25 cellular contexts compared by ENCODE assay signal in genomic region chr22:43425976-43426785, GRCh38. TPM values are rescaled to one million over a fixed set of nuclear protein-coding genes. Genes with fewer than 3 reads are reported as not detected.
DNase-seq lines count a peak whose midpoint lies in the region; ATAC-seq, FAIRE-seq and TF ChIP-seq lines count a peak whose summit lies in the region.
"Had no signal": no experiment of that assay in that cellular context is flagged by ENCODE, and none has a peak within 500 bp of the region (broad histone marks: within the 10 kb centered on the region; RNA-seq: fewer than 3 reads in every experiment).

No MANE protein-coding gene starts in this region.

- no peak for ATAC-seq in stimulated activated effector memory CD8-positive, alpha-beta T cell treated with anti-CD3 and anti-CD28 coated beads, Interleukin-12 subunit alpha, Interleukin-12 subunit beta, amount 100 ng/mL, for 72 hours
- ATAC-seq: Right ventricle myocardium inferior, SK-N-SH treated with all-trans-retinoic acid at 6 μM for 48 hours had no signal

- TF ChIP-seq CTCF in kidney (IDR thresholded peaks at IDR 0.05; ENCODE audit: borderline replicate concordance, extremely low read depth, insufficient read depth): no peak
- no peak for TF ChIP-seq CTCF in vagina (IDR thresholded peaks at IDR 0.05)
- TF ChIP-seq CTCF in type B pancreatic cell (conservative IDR thresholded peaks at IDR 0.05): no peak

- peaks cover 4% of the 10 kb centered on the region for H3K4me1 Mint-ChIP-seq in type B pancreatic cell (ENCODE audit: unreplicated experiment)
- H3K4me1 Mint-ChIP-seq in stimulated activated effector memory CD8-positive, alpha-beta T cell treated with anti-CD3 and anti-CD28 coated beads, Interleukin-12 subunit alpha, Interleukin-12 subunit beta, amount 100 ng/mL, for 72 hours: no peaks in the 10 kb centered on the region
- H3K4me1 Mint-ChIP-seq: CD14-positive monocyte; CD8-positive, alpha-beta memory T cell had no signal

- H3K27ac Mint-ChIP-seq in type B pancreatic cell: no peak overlapping the region
- no peak overlapping the region for H3K27ac Mint-ChIP-seq in stimulated activated effector memory CD8-positive, alpha-beta T cell treated with anti-CD3 and anti-CD28 coated beads, Interleukin-12 subunit alpha, Interleukin-12 subunit beta, amount 100 ng/mL, for 72 hours
- H3K27ac Mint-ChIP-seq: CD8-positive, alpha-beta memory T cell had no signal

- FAIRE-seq in kidney (lab: Jason Lieb, UNC): no peak
- FAIRE-seq: GM12891, H54, RCC 7860 had no signal

- no peaks in the 10 kb centered on the region for H3K36me3 Mint-ChIP-seq in type B pancreatic cell
- H3K36me3 Mint-ChIP-seq in stimulated activated effector memory CD8-positive, alpha-beta T cell treated with anti-CD3 and anti-CD28 coated beads, Interleukin-12 subunit alpha, Interleukin-12 subunit beta, amount 100 ng/mL, for 72 hours: no peaks in the 10 kb centered on the region
- H3K36me3 Mint-ChIP-seq: CD14-positive monocyte; CD8-positive, alpha-beta memory T cell had no signal

- peak; percentile 2 for DNase-seq in MV-4-11 (lab: John Stamatoyannopoulos, UW)
- DNase-seq in kidney: peak; percentile 65
- DNase-seq in dedifferentiated amniotic fluid mesenchymal stem cell (ENCODE audit: extremely low spot score): no peak
- no peak for DNase-seq in vagina (ENCODE audit: extremely low spot score in 2 of 2)
- no peak for DNase-seq in type B pancreatic cell (ENCODE audit: extremely low spot score, unreplicated experiment)
- no peak for DNase-seq in stimulated activated effector memory CD8-positive, alpha-beta T cell treated with anti-CD3 and anti-CD28 coated beads, Interleukin-12 subunit alpha, Interleukin-12 subunit beta, amount 100 ng/mL, for 72 hours (ENCODE audit: low spot score in 2 of 2)
- DNase-seq: CD8-positive, alpha-beta memory T cell; DMS79 treated with DMSO at 0.1 percent for 48 hours; GF-D8; IMR-90; KG1; MG63; NCI-H2029; NCI-H446; NCI-H524 treated with DMSO at 0.1 percent for 48 hours; NCI-H774; SJCRH30 had no signal

- H3K27me3 Mint-ChIP-seq in type B pancreatic cell: peaks cover 23% of the 10 kb centered on the region

- H3K9me3 ChIP-seq in kidney (ENCODE audit: control insufficient read depth in 1 of 2, low read length in 2 of 2): no peaks in the 10 kb centered on the region
- no peaks in the 10 kb centered on the region for H3K9me3 ChIP-seq in vagina
- H3K9me3 ChIP-seq: MG63, SJCRH30 had no signal

- H3K9ac ChIP-seq in kidney (ENCODE audit: low read length in 2 of 2): no peak overlapping the region

- intact Hi-C loops in kidney (cut with DNase I): no loop called here
- intact Hi-C loops in vagina (cut with DNase I): no loop called here

- peak overlapping the region; percentile 8 for H3K27ac ChIP-seq in angular gyrus (ENCODE audit: low read depth, low read length)
- H3K27ac ChIP-seq in kidney (ENCODE audit: low read depth in 2 of 2, low read length in 2 of 2): no peak overlapping the region
- no peak overlapping the region for H3K27ac ChIP-seq in vagina
- H3K27ac ChIP-seq: SJCRH30 had no signal

- no peak for TF ChIP-seq POLR2A in vagina (IDR thresholded peaks at IDR 0.05)

- H3K9me3 Mint-ChIP-seq in type B pancreatic cell: no peaks in the 10 kb centered on the region
- H3K9me3 Mint-ChIP-seq in stimulated activated effector memory CD8-positive, alpha-beta T cell treated with anti-CD3 and anti-CD28 coated beads, Interleukin-12 subunit alpha, Interleukin-12 subunit beta, amount 100 ng/mL, for 72 hours: no peaks in the 10 kb centered on the region
- H3K9me3 Mint-ChIP-seq: CD14-positive monocyte; CD8-positive, alpha-beta memory T cell had no signal

- no peaks in the 10 kb centered on the region for H3K4me1 ChIP-seq in kidney (ENCODE audit: control insufficient read depth in 1 of 2, insufficient read depth in 1 of 2, low read depth in 1 of 2, low read length in 2 of 2)
- H3K4me1 ChIP-seq in vagina: no peaks in the 10 kb centered on the region
- H3K4me1 ChIP-seq: SJCRH30 had no signal

- no peak overlapping the region for H3K4me3 Mint-ChIP-seq in type B pancreatic cell
- H3K4me3 Mint-ChIP-seq in stimulated activated effector memory CD8-positive, alpha-beta T cell treated with anti-CD3 and anti-CD28 coated beads, Interleukin-12 subunit alpha, Interleukin-12 subunit beta, amount 100 ng/mL, for 72 hours: no peak overlapping the region
- H3K4me3 Mint-ChIP-seq: CD14-positive monocyte; CD8-positive, alpha-beta memory T cell had no signal

- H3K4me3 ChIP-seq in kidney (ENCODE audit: low read length in 2 of 2) (no peak overlapping the region), vagina (no peak overlapping the region)
- H3K4me3 ChIP-seq: MG63, SJCRH30 had no signal

- no peaks in the 10 kb centered on the region for H3K27me3 ChIP-seq in vagina
- H3K27me3 ChIP-seq: MG63 had no signal

- H3K36me3 ChIP-seq in kidney (ENCODE audit: control insufficient read depth in 1 of 2, insufficient read depth in 2 of 2, low read length in 2 of 2) (no peaks in the 10 kb centered on the region), vagina (no peaks in the 10 kb centered on the region)
- H3K36me3 ChIP-seq: MG63, SJCRH30 had no signal

RNA-seq across cellular contexts. Expression of gene MPPED1, which starts 14.4 kb away (rescaled TPM):
- total RNA-seq in kidney (not detected), vagina (0.49 TPM), type B pancreatic cell (ENCODE audit: low replicate concordance) (0.83 and 1.2 TPM in 2 replicates)
- not detected for polyA plus RNA-seq in kidney (ENCODE audit: insufficient read depth, low read depth, low replicate concordance)
- total RNA-seq: A673; CD8-positive, alpha-beta memory T cell; IMR-90; Right ventricle myocardium inferior; SJCRH30 had no signal
- polyA plus RNA-seq: CD14-positive monocyte; CD8-positive, alpha-beta memory T cell; IMR-90 had no signal

Comparison
In these comparisons a context has a peak if more than half of its experiments do, and no peak if none do; other contexts are left out.
1. DNase-seq: peak in MV-4-11 (single experiment) and kidney (single experiment); none in dedifferentiated amniotic fluid mesenchymal stem cell (single experiment), vagina (0 of 2), type B pancreatic cell (single experiment) and stimulated activated effector memory CD8-positive, alpha-beta T cell treated with anti-CD3 and anti-CD28 coated beads, Interleukin-12 subunit alpha, Interleukin-12 subunit beta, amount 100 ng/mL, for 72 hours (0 of 2).